ENCODE assay signal across 1 cellular context in the genomic region with DNA sequence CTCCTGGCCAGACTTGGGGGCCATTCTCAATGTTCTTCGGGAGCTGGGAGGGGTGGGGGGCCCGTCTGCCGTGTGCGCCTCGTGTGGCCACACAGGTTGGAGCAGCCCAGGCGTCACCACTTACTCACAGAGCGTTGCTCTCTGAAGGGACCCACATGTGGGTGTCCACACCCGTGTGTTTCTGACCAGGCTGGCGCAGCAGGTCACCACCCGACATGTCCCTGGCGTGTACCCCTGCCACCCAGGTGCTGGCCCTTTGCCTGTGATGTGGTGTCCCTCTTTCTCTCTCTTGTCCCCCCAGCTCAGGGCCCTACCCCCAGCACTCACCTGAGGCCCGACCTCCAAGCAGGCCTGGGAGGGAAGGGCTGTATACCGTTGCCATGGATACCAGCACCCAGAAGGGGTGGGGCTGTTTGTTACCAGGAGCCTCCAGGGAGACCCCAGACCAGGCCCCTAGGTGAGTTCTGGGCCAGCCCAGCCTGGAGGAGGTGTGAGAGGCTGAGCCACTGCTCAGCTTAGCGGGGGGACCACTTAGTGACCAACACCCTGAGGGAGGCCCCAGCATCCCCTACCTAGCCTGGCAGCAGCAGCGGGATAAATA.
TF ChIP-seq lines count a peak whose summit lies in the region.

No MANE protein-coding gene starts in this region.

TF ChIP-seq in GM23338, 12 proteins besides CTCF, POLR2A, EP300 and RAD21:
- TF ChIP-seq CREB1 (CRISPR knock-in tag; IDR thresholded peaks at IDR 0.05; ENCODE audit: low read depth), result no peak
- no peak for TF ChIP-seq EZH2 (IDR thresholded peaks at IDR 0.05; ENCODE audit: low read depth, unreplicated experiment)
- TF ChIP-seq, protein P1, sequence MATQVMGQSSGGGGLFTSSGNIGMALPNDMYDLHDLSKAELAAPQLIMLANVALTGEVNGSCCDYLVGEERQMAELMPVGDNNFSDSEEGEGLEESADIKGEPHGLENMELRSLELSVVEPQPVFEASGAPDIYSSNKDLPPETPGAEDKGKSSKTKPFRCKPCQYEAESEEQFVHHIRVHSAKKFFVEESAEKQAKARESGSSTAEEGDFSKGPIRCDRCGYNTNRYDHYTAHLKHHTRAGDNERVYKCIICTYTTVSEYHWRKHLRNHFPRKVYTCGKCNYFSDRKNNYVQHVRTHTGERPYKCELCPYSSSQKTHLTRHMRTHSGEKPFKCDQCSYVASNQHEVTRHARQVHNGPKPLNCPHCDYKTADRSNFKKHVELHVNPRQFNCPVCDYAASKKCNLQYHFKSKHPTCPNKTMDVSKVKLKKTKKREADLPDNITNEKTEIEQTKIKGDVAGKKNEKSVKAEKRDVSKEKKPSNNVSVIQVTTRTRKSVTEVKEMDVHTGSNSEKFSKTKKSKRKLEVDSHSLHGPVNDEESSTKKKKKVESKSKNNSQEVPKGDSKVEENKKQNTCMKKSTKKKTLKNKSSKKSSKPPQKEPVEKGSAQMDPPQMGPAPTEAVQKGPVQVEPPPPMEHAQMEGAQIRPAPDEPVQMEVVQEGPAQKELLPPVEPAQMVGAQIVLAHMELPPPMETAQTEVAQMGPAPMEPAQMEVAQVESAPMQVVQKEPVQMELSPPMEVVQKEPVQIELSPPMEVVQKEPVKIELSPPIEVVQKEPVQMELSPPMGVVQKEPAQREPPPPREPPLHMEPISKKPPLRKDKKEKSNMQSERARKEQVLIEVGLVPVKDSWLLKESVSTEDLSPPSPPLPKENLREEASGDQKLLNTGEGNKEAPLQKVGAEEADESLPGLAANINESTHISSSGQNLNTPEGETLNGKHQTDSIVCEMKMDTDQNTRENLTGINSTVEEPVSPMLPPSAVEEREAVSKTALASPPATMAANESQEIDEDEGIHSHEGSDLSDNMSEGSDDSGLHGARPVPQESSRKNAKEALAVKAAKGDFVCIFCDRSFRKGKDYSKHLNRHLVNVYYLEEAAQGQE (IDR thresholded peaks at IDR 0.05; ENCODE audit: unreplicated experiment), result no peak
- no peak for TF ChIP-seq ZNF114 (CRISPR knock-in tag; IDR thresholded peaks at IDR 0.05)
- TF ChIP-seq, protein P2, sequence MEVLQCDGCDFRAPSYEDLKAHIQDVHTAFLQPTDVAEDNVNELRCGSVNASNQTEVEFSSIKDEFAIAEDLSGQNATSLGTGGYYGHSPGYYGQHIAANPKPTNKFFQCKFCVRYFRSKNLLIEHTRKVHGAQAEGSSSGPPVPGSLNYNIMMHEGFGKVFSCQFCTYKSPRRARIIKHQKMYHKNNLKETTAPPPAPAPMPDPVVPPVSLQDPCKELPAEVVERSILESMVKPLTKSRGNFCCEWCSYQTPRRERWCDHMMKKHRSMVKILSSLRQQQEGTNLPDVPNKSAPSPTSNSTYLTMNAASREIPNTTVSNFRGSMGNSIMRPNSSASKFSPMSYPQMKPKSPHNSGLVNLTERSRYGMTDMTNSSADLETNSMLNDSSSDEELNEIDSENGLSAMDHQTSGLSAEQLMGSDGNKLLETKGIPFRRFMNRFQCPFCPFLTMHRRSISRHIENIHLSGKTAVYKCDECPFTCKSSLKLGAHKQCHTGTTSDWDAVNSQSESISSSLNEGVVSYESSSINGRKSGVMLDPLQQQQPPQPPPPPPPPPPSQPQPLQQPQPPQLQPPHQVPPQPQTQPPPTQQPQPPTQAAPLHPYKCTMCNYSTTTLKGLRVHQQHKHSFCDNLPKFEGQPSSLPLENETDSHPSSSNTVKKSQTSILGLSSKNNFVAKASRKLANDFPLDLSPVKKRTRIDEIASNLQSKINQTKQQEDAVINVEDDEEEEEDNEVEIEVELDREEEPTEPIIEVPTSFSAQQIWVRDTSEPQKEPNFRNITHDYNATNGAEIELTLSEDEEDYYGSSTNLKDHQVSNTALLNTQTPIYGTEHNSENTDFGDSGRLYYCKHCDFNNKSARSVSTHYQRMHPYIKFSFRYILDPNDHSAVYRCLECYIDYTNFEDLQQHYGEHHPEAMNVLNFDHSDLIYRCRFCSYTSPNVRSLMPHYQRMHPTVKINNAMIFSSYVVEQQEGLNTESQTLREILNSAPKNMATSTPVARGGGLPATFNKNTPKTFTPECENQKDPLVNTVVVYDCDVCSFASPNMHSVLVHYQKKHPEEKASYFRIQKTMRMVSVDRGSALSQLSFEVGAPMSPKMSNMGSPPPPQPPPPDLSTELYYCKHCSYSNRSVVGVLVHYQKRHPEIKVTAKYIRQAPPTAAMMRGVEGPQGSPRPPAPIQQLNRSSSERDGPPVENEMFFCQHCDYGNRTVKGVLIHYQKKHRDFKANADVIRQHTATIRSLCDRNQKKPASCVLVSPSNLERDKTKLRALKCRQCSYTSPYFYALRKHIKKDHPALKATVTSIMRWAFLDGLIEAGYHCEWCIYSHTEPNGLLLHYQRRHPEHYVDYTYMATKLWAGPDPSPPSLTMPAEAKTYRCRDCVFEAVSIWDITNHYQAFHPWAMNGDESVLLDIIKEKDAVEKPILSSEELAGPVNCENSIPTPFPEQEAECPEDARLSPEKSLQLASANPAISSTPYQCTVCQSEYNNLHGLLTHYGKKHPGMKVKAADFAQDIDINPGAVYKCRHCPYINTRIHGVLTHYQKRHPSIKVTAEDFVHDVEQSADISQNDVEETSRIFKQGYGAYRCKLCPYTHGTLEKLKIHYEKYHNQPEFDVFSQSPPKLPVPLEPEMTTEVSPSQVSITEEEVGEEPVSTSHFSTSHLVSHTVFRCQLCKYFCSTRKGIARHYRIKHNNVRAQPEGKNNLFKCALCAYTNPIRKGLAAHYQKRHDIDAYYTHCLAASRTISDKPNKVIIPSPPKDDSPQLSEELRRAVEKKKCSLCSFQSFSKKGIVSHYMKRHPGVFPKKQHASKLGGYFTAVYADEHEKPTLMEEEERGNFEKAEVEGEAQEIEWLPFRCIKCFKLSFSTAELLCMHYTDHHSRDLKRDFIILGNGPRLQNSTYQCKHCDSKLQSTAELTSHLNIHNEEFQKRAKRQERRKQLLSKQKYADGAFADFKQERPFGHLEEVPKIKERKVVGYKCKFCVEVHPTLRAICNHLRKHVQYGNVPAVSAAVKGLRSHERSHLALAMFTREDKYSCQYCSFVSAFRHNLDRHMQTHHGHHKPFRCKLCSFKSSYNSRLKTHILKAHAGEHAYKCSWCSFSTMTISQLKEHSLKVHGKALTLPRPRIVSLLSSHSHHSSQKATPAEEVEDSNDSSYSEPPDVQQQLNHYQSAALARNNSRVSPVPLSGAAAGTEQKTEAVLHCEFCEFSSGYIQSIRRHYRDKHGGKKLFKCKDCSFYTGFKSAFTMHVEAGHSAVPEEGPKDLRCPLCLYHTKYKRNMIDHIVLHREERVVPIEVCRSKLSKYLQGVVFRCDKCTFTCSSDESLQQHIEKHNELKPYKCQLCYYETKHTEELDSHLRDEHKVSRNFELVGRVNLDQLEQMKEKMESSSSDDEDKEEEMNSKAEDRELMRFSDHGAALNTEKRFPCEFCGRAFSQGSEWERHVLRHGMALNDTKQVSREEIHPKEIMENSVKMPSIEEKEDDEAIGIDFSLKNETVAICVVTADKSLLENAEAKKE (CRISPR knock-in tag; IDR thresholded peaks at IDR 0.05), result no peak
